In the genomic region with DNA sequence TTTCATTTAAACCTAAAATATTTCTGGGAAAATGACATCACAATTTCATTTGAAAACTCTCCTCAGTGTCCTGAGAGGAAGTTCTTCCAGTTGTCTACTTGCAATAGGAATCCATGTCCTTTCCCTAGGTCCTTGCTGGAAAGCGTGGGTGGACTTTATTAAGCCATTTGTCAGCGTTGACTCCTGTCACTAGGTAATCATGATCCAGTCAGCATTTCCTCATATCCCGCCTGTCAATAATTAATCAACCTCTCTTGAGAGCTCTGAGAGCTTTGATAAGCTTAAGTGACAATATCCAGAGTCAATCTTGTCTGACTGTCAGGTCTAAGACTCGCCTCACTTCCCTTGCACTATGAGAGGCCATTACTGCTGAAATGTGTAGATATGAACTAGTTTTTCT, we compare ENCODE assay signal across 17 cellular contexts.
DNase-seq lines count a peak whose midpoint lies in the region; ATAC-seq, FAIRE-seq and TF ChIP-seq lines count a peak whose summit lies in the region.
"Had no signal": no experiment of that assay in that cellular context is flagged by ENCODE, and none has a peak within 500 bp of the region (broad histone marks: within the 10 kb centered on the region; RNA-seq: fewer than 3 reads in every experiment).

No MANE protein-coding gene starts in this region.

- intact Hi-C loops in HepG2 (cut with micrococcal nuclease; ENCODE audit: unreplicated experiment) = no loop called here
- intact Hi-C loops in activated naive CD4-positive, alpha-beta T cell treated with anti-CD3 and anti-CD28 coated beads for 36 hours (cut with micrococcal nuclease) = no loop called here

- H3K27me3 ChIP-seq in GM23248 (replicated peaks; ENCODE audit: insufficient read depth) (no peaks in the 10 kb centered on the region), small intestine (ENCODE audit: control insufficient read depth in 2 of 2, insufficient read depth in 2 of 2, low read length in 2 of 2) (no peaks in the 10 kb centered on the region), brain microvascular endothelial cell (replicated peaks) (no peaks in the 10 kb centered on the region), HepG2 (ENCODE audit: control insufficient read depth in 1 of 2, insufficient read depth in 2 of 2, low read length in 2 of 2) (no peaks in the 10 kb centered on the region)
- H3K27me3 ChIP-seq: BLaER1 had no signal

- peaks cover 21% of the 10 kb centered on the region; the same call in 1 of the 2 replicates for H3F3A ChIP-seq in GM23248 (ENCODE audit: insufficient read depth)

- CTCF ChIA-PET in HepG2 (lab: Yijun Ruan, JAX; ENCODE audit: low intra/inter-chr PET ratio, low total read pairs) = no interaction called here
- CTCF ChIA-PET in activated naive CD4-positive, alpha-beta T cell treated with anti-CD3 and anti-CD28 coated beads for 36 hours (lab: Charles Lee) = no interaction called here

- H3K4me3 ChIP-seq in GM23248 (no peak overlapping the region), small intestine (ENCODE audit: low read depth in 1 of 2, low read length in 2 of 2) (no peak overlapping the region), brain microvascular endothelial cell (ENCODE audit: low read depth, low read length) (no peak overlapping the region), HepG2 (replicated peaks in 1 of 3; ENCODE audit: insufficient read depth in 1 of 3, low read depth in 2 of 3, low read length in 3 of 3) (no peak overlapping the region)
- H3K4me3 ChIP-seq: BLaER1 had no signal

- TF ChIP-seq EP300 in HepG2 (IDR thresholded peaks at IDR 0.05; ENCODE audit: low read depth in 2 of 2, low read length in 2 of 2) (no peak), HepG2 (CRISPR knock-in tag; IDR thresholded peaks at IDR 0.05; ENCODE audit: borderline replicate concordance) (no peak)

- H4K20me1 ChIP-seq in GM23248 (ENCODE audit: insufficient read depth) = no peaks in the 10 kb centered on the region
- H4K20me1 ChIP-seq in HepG2 (ENCODE audit: insufficient read depth, low read length) = no peaks in the 10 kb centered on the region
- H4K20me1 ChIP-seq: BLaER1 had no signal

- H3K4me1 ChIP-seq in GM23248 (ENCODE audit: insufficient read depth) = peaks cover 42% of the 10 kb centered on the region
- no peaks in the 10 kb centered on the region for H3K4me1 ChIP-seq in small intestine (ENCODE audit: control insufficient read depth in 2 of 2, insufficient read depth in 1 of 2, low read depth in 1 of 2, low read length in 1 of 2)
- H3K4me1 ChIP-seq in HepG2 (ENCODE audit: insufficient read depth, low read length) = no peaks in the 10 kb centered on the region
- H3K4me1 ChIP-seq: BLaER1 had no signal

- no peak for ATAC-seq in HepG2

- H2AFZ ChIP-seq in GM23248 = no peak overlapping the region
- H2AFZ ChIP-seq in HepG2 (ENCODE audit: low read length) = no peak overlapping the region

- H3K9ac ChIP-seq in GM23248 = no peak overlapping the region
- no peak overlapping the region for H3K9ac ChIP-seq in HepG2 (ENCODE audit: insufficient read depth, low read depth, low read length)
- H3K9ac ChIP-seq: BLaER1 had no signal

- H3K4me2 ChIP-seq in GM23248 (ENCODE audit: unreplicated experiment) (peak overlapping the region; percentile 52), HepG2 (ENCODE audit: low read depth, low read length) (no peak overlapping the region)
- H3K4me2 ChIP-seq: BLaER1 had no signal

- no peaks in the 10 kb centered on the region for H3K4me1 Mint-ChIP-seq in activated naive CD4-positive, alpha-beta T cell treated with anti-CD3 and anti-CD28 coated beads for 36 hours (ENCODE audit: low read depth)
- H3K4me1 Mint-ChIP-seq: CD8-positive, alpha-beta memory T cell had no signal

- FAIRE-seq in small intestine (lab: Jason Lieb, UNC) = no peak
- no peak for FAIRE-seq in HepG2 (lab: Jason Lieb, UNC)
- FAIRE-seq: HTR-8/SVneo had no signal

- H3K36me3 ChIP-seq in GM23248 (ENCODE audit: low read depth) (no peaks in the 10 kb centered on the region), small intestine (ENCODE audit: control insufficient read depth in 2 of 2, insufficient read depth in 2 of 2, low read length in 2 of 2) (no peaks in the 10 kb centered on the region), brain microvascular endothelial cell (replicated peaks) (no peaks in the 10 kb centered on the region), HepG2 (replicated peaks in 1 of 2; ENCODE audit: control insufficient read depth in 1 of 2, insufficient read depth in 2 of 2, low read length in 2 of 2) (no peaks in the 10 kb centered on the region)
- H3K36me3 ChIP-seq: BLaER1 had no signal

- no peaks in the 10 kb centered on the region for H3K36me3 Mint-ChIP-seq in activated naive CD4-positive, alpha-beta T cell treated with anti-CD3 and anti-CD28 coated beads for 36 hours (ENCODE audit: low read depth)
- H3K36me3 Mint-ChIP-seq: CD8-positive, alpha-beta memory T cell had no signal

- TF ChIP-seq CTCF in brain microvascular endothelial cell (IDR thresholded peaks at IDR 0.05; ENCODE audit: low read depth, low read length, missing control alignments) (no peak), HepG2 (CRISPR knock-in tag; IDR thresholded peaks at IDR 0.05) (no peak)

- H3K9me3 ChIP-seq in GM23248 (ENCODE audit: low read depth) (no peaks in the 10 kb centered on the region), small intestine (ENCODE audit: control insufficient read depth, low read depth) (no peaks in the 10 kb centered on the region), HepG2 (ENCODE audit: low read length) (no peaks in the 10 kb centered on the region)
- H3K9me3 ChIP-seq: BLaER1, Caco-2 had no signal

- no peak overlapping the region for H3K4me3 Mint-ChIP-seq in activated naive CD4-positive, alpha-beta T cell treated with anti-CD3 and anti-CD28 coated beads for 36 hours
- H3K4me3 Mint-ChIP-seq: CD8-positive, alpha-beta memory T cell; H9 had no signal

- no peaks in the 10 kb centered on the region for H3K27me3 Mint-ChIP-seq in activated naive CD4-positive, alpha-beta T cell treated with anti-CD3 and anti-CD28 coated beads for 36 hours (ENCODE audit: low read depth)

- H3K79me2 ChIP-seq in GM23248 (ENCODE audit: insufficient read depth) (no peaks in the 10 kb centered on the region), HepG2 (ENCODE audit: insufficient read depth, low read length) (no peaks in the 10 kb centered on the region)

- DNase-seq in GM23248 (no peak), RKO (ENCODE audit: low spot score) (peak; percentile 1), kidney tubule cell (ENCODE audit: low spot score) (peak; percentile 92), small intestine (peak; percentile 71), brain microvascular endothelial cell (no peak), HepG2 (ENCODE audit: low spot score) (no peak)
- DNase-seq in activated naive CD4-positive, alpha-beta T cell (lab: John Stamatoyannopoulos, UW) = no peak
- no peak for DNase-seq in activated naive CD4-positive, alpha-beta T cell treated with anti-CD3 and anti-CD28 coated beads for 36 hours
- DNase-seq: AML-193; CD8-positive, alpha-beta memory T cell; DMS53; GF-D8; GOT3; H9 had no signal

- BruUV-seq in HepG2 (replicated peaks; lab: Mats Ljungman, UMichigan) = no TSS peak

- TF ChIP-seq RAD21 in HepG2 (CRISPR knock-in tag; IDR thresholded peaks at IDR 0.05) = no peak

- in situ Hi-C loops in GM23248 (cut with MboI) (no loop called here), brain microvascular endothelial cell (cut with HindIII; ENCODE audit: low pct_ligation_motif_present, low sequenced_read_pairs) (no loop called here), HepG2 (cut with HindIII; ENCODE audit: extremely low pct_ligation_motif_present, low pct_unique_long_range_greater_than_20kb) (no loop called here)

- POLR2A ChIA-PET in HepG2 (lab: Yijun Ruan, JAX) = no interaction called here

- 65 to 69% methylated on average over 4 of the region's 4 CpGs for WGBS in GM23248 (ENCODE audit: low coverage in 1 of 2, low lambda C conversion rate in 2 of 2, missing lambda C conversion rate in 2 of 2), 2 experiments
- 19 to 55% (median 39%) methylated on average over 4 of the region's 4 CpGs for WGBS in small intestine, 3 donors
- WGBS in HepG2 (ENCODE audit: low lambda C conversion rate) = 0% methylated on average over 4 of the region's 4 CpGs

- H3K27ac ChIP-seq in GM23248 = peak overlapping the region; percentile 41; the same call in 1 of the 2 replicates
- no peak overlapping the region for H3K27ac ChIP-seq in small intestine (ENCODE audit: low read depth in 1 of 2, low read length in 1 of 2)
- H3K27ac ChIP-seq in brain microvascular endothelial cell = no peak overlapping the region
- no peak overlapping the region for H3K27ac ChIP-seq in HepG2 (ENCODE audit: extremely low read length, insufficient read depth, low read length)
- H3K27ac ChIP-seq: BLaER1 had no signal

- H3K9me3 Mint-ChIP-seq in activated naive CD4-positive, alpha-beta T cell treated with anti-CD3 and anti-CD28 coated beads for 36 hours = no peaks in the 10 kb centered on the region
- H3K9me3 Mint-ChIP-seq: CD8-positive, alpha-beta memory T cell; H9 had no signal

- TF ChIP-seq POLR2A in HepG2 (IDR thresholded peaks at IDR 0.05; ENCODE audit: insufficient read depth in 1 of 2, low read depth in 2 of 2, low read length in 2 of 2) = no peak

- H3K9me2 ChIP-seq in GM23248 (ENCODE audit: insufficient read depth) = no peaks in the 10 kb centered on the region

- H3K27ac Mint-ChIP-seq in activated naive CD4-positive, alpha-beta T cell treated with anti-CD3 and anti-CD28 coated beads for 36 hours = no peak overlapping the region
- H3K27ac Mint-ChIP-seq: CD8-positive, alpha-beta memory T cell; H9 had no signal

TF ChIP-seq in HepG2, 621 proteins besides CTCF, POLR2A, EP300 and RAD21 (continues in another document):
- no peak for TF ChIP-seq ZNF83 (CRISPR knock-in tag; IDR thresholded peaks at IDR 0.05; ENCODE audit: borderline replicate concordance)
- TF ChIP-seq, protein P1, sequence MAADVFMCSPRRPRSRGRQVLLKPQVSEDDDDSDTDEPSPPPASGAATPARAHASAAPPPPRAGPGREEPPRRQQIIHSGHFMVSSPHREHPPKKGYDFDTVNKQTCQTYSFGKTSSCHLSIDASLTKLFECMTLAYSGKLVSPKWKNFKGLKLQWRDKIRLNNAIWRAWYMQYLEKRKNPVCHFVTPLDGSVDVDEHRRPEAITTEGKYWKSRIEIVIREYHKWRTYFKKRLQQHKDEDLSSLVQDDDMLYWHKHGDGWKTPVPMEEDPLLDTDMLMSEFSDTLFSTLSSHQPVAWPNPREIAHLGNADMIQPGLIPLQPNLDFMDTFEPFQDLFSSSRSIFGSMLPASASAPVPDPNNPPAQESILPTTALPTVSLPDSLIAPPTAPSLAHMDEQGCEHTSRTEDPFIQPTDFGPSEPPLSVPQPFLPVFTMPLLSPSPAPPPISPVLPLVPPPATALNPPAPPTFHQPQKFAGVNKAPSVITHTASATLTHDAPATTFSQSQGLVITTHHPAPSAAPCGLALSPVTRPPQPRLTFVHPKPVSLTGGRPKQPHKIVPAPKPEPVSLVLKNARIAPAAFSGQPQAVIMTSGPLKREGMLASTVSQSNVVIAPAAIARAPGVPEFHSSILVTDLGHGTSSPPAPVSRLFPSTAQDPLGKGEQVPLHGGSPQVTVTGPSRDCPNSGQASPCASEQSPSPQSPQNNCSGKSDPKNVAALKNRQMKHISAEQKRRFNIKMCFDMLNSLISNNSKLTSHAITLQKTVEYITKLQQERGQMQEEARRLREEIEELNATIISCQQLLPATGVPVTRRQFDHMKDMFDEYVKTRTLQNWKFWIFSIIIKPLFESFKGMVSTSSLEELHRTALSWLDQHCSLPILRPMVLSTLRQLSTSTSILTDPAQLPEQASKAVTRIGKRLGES (CRISPR knock-in tag; IDR thresholded peaks at IDR 0.05; ENCODE audit: borderline replicate concordance) = no peak
- TF ChIP-seq ZNF510 (CRISPR knock-in tag; IDR thresholded peaks at IDR 0.05; ENCODE audit: low read depth) = no peak

Comparison
In these comparisons a context has a peak if more than half of its experiments do, and no peak if none do; other contexts are left out.
1. DNase-seq: peak in RKO (single experiment), kidney tubule cell (single experiment) and small intestine (single experiment); none in GM23248 (single experiment), brain microvascular endothelial cell (single experiment), HepG2 (single experiment), activated naive CD4-positive, alpha-beta T cell (0 of 4) and activated naive CD4-positive, alpha-beta T cell treated with anti-CD3 and anti-CD28 coated beads for 36 hours (single experiment).